ENCODE assay signal across 8 cellular contexts in genomic region chr11:12802418-12803085, GRCh38.
DNase-seq lines count a peak whose midpoint lies in the region; ATAC-seq and TF ChIP-seq lines count a peak whose summit lies in the region.

No MANE protein-coding gene starts in this region.

- 58% methylated on average over 16 of the region's 16 CpGs for WGBS in SK-N-SH (ENCODE audit: low lambda C conversion rate)

- H3K9me3 Mint-ChIP-seq in activated naive CD4-positive, alpha-beta T cell treated with anti-CD3 and anti-CD28 coated beads for 36 hours, result no peaks in the 10 kb centered on the region

- no peak overlapping the region for H3K27ac Mint-ChIP-seq in activated naive CD4-positive, alpha-beta T cell treated with anti-CD3 and anti-CD28 coated beads for 36 hours

- no peak for TF ChIP-seq CTCF in SK-N-SH (IDR thresholded peaks at IDR 0.05)

- no peaks in the 10 kb centered on the region for H3K27me3 ChIP-seq in SK-N-SH (ENCODE audit: insufficient read depth)

- H3K27ac ChIP-seq in SK-N-SH (ENCODE audit: low read depth in 2 of 2, low read length in 1 of 2), result peak overlapping the region; percentile 78 to 95
- peak overlapping the region in 18 of 21 experiments; percentile 21 to 85 (median 66) for H3K27ac ChIP-seq in skin epidermis

- no peak for TF ChIP-seq EP300 in SK-N-SH (IDR thresholded peaks at IDR 0.05; ENCODE audit: borderline replicate concordance in 1 of 2, low read depth in 1 of 2, low read length in 1 of 2)

- POLR2A ChIA-PET in SK-N-SH (lab: Yijun Ruan, JAX), result interaction anchor here (3.4 kb wide), 1 partner anchor 11 kb away, joined by 13 read pairs; no protein-coding TSS in a partner anchor

- H3K4me2 ChIP-seq in SK-N-SH, result peak overlapping the region; percentile 40; the same call in 1 of the 2 replicates

- H3K4me1 ChIP-seq in SK-N-SH (ENCODE audit: control insufficient read depth in 1 of 2, insufficient read depth in 2 of 2, low read depth in 1 of 2, low read length in 1 of 2), result peaks cover 56 to 82% of the 10 kb centered on the region in 2 experiments

- no peak overlapping the region for H2AFZ ChIP-seq in SK-N-SH (ENCODE audit: low read depth)

- peaks cover 30% of the 10 kb centered on the region for H3F3A ChIP-seq in SK-N-SH (replicated peaks; ENCODE audit: insufficient read depth)

- no peaks in the 10 kb centered on the region for H3K9me3 ChIP-seq in SK-N-SH

- H3K27me3 Mint-ChIP-seq in activated naive CD4-positive, alpha-beta T cell treated with anti-CD3 and anti-CD28 coated beads for 36 hours (ENCODE audit: low read depth), result peaks cover 65% of the 10 kb centered on the region

- intact Hi-C loops in activated naive CD4-positive, alpha-beta T cell treated with anti-CD3 and anti-CD28 coated beads for 36 hours (cut with micrococcal nuclease), result no loop called here
- intact Hi-C loops in left ventricle myocardium superior (cut with micrococcal nuclease), result no loop called here

- ATAC-seq in left ventricle myocardium superior (peak; percentile 70), GM18858 (IDR thresholded peaks at IDR 0.05; ENCODE audit: unreplicated experiment) (no peak), HG02588 (IDR thresholded peaks at IDR 0.05; ENCODE audit: unreplicated experiment) (no peak)

- peak; percentile 18 for DNase-seq in activated naive CD4-positive, alpha-beta T cell treated with anti-CD3 and anti-CD28 coated beads for 36 hours
- DNase-seq in activated naive CD4-positive, alpha-beta T cell (lab: John Stamatoyannopoulos, UW), result no peak
- DNase-seq in SK-N-SH (no peak), left ventricle myocardium superior (no peak)
- no peak for DNase-seq in effector CD8-positive, alpha-beta T cell (lab: John Stamatoyannopoulos, UW)

- peaks cover 3 to 11% of the 10 kb centered on the region in 2 experiments for H3K36me3 ChIP-seq in SK-N-SH (replicated peaks in 1 of 2; ENCODE audit: control insufficient read depth in 1 of 2, insufficient read depth in 2 of 2, low read length in 1 of 2)

- peak overlapping the region; percentile 1; the same call in 1 of the 2 replicates for H3K9ac ChIP-seq in SK-N-SH

- H3K4me3 Mint-ChIP-seq in activated naive CD4-positive, alpha-beta T cell treated with anti-CD3 and anti-CD28 coated beads for 36 hours, result no peak overlapping the region

- H3K36me3 Mint-ChIP-seq in activated naive CD4-positive, alpha-beta T cell treated with anti-CD3 and anti-CD28 coated beads for 36 hours (ENCODE audit: low read depth), result no peaks in the 10 kb centered on the region

- CTCF ChIA-PET in activated naive CD4-positive, alpha-beta T cell treated with anti-CD3 and anti-CD28 coated beads for 36 hours (lab: Charles Lee), result interaction anchor here (0.5 to 1.5 kb wide), 2 partner anchors 10 to 86 kb away, joined by 3 read pairs; no protein-coding TSS in a partner anchor
- CTCF ChIA-PET in SK-N-SH (lab: Yijun Ruan, JAX), result interaction anchor here (0.7 to 1.9 kb wide), 6 partner anchors 11 to 471 kb away, joined by 3 to 6 read pairs (median 4); no protein-coding TSS in a partner anchor

- H3K4me3 ChIP-seq in SK-N-SH (ENCODE audit: low read depth in 2 of 2, low read length in 1 of 2) (peak overlapping the region in 1 of 2 experiments; percentile 1; a peak in 1 of 4 replicates), skin epidermis (no peak overlapping the region)

- no peaks in the 10 kb centered on the region for H3K9me2 ChIP-seq in SK-N-SH

- peaks cover 100% of the 10 kb centered on the region for H3K79me2 ChIP-seq in SK-N-SH (ENCODE audit: insufficient read depth)

- H3K4me1 Mint-ChIP-seq in activated naive CD4-positive, alpha-beta T cell treated with anti-CD3 and anti-CD28 coated beads for 36 hours (ENCODE audit: low read depth), result no peaks in the 10 kb centered on the region

- no peak for TF ChIP-seq RAD21 in SK-N-SH (IDR thresholded peaks at IDR 0.05; ENCODE audit: low read length)

- peaks cover 75% of the 10 kb centered on the region for H4K20me1 ChIP-seq in SK-N-SH (ENCODE audit: insufficient read depth)

TF ChIP-seq in SK-N-SH, 30 proteins besides CTCF, POLR2A, EP300 and RAD21:
- no peak for TF ChIP-seq RXRA (IDR thresholded peaks at IDR 0.05; ENCODE audit: borderline replicate concordance, low read depth)
- TF ChIP-seq USF2 (IDR thresholded peaks at IDR 0.05; ENCODE audit: borderline replicate concordance, low read depth, low read length), result no peak
- TF ChIP-seq MAX (IDR thresholded peaks at IDR 0.05; ENCODE audit: low read depth), result no peak
- peak; percentile 12; the same call in 1 of the 2 replicates for TF ChIP-seq RCOR1 (IDR thresholded peaks at IDR 0.05; ENCODE audit: low read length)
- no peak for TF ChIP-seq TAF1 (IDR thresholded peaks at IDR 0.05; ENCODE audit: borderline replicate concordance, low read depth, low read length)
- 0 out of 2 replicates have a peak, but pooled peaks have one; percentile 20 for TF ChIP-seq TCF12 (IDR thresholded peaks at IDR 0.05)
- no peak for TF ChIP-seq IRF3 (IDR thresholded peaks at IDR 0.05; ENCODE audit: low read depth, low read length)
- TF ChIP-seq FOXJ3 (CRISPR knock-in tag; IDR thresholded peaks at IDR 0.05), result 0 out of 2 replicates have a peak, but pooled peaks have one; percentile 21
- 0 out of 2 replicates have a peak, but pooled peaks have one; percentile 33 for TF ChIP-seq GATA2 (CRISPR knock-in tag; IDR thresholded peaks at IDR 0.05)
- no peak for TF ChIP-seq POLR2AphosphoS5 (IDR thresholded peaks at IDR 0.05; ENCODE audit: low read depth, low read length)
- 0 out of 2 replicates have a peak, but pooled peaks have one; percentile 13 for TF ChIP-seq NFIC (IDR thresholded peaks at IDR 0.05; ENCODE audit: borderline replicate concordance)
- no peak for TF ChIP-seq FOXM1 (IDR thresholded peaks at IDR 0.05; ENCODE audit: low read depth)
- TF ChIP-seq CHD2 (IDR thresholded peaks at IDR 0.05; ENCODE audit: low read length, partially characterized antibody), result no peak
- TF ChIP-seq, protein P1, sequence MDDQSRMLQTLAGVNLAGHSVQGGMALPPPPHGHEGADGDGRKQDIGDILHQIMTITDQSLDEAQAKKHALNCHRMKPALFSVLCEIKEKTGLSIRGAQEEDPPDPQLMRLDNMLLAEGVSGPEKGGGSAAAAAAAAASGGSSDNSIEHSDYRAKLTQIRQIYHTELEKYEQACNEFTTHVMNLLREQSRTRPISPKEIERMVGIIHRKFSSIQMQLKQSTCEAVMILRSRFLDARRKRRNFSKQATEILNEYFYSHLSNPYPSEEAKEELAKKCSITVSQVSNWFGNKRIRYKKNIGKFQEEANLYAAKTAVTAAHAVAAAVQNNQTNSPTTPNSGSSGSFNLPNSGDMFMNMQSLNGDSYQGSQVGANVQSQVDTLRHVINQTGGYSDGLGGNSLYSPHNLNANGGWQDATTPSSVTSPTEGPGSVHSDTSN (IDR thresholded peaks at IDR 0.05), result no peak; the same call in 1 of the 2 replicates
